Comparison of ENCODE assay signal across 14 cellular contexts in the genomic region with DNA sequence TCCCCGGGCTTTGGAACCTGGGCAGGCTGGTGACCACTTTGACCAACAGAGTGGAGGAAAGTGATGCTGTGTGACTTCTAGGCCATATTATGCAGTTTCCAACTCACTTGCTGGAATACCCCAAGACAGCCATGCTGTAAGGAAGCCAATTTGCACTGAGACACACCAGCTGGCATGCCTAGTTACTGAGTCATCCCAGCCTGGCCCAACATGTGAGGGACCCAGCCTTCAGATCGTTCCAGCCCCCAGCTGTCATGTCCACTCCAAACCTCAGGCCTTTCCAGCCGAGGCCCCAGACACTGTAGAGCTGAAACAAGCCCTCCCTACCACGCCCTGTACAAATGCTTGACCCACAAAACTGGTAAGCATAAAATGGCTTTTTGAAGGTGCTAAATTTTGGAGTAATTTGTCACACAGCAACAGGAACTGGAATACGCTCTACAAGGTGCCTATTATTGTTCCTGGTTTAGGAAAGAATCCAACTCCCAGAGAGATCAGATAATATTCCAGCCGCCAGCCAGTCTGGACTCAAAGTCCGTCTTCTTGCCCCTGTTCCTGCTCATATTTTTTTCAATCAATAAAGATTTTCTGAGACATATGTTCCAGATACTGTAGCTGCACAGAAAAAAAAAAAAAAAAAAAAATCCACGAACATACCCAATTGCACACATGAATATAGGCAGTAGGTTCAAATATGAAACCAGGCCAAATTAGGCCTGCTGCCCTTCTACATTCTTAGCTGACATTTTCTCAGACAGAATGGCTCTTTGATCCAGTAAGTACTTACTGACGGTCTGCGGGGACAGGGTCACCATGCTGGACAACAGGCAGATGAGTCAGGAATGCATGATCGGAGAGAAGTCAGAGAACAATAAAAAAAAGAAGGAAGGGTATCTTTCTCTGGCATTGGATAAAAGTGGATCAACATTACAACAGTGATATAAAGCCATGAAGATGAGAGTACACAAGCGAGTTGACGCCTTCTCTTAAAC. TPM values are rescaled to one million over a fixed set of nuclear protein-coding genes. Genes with fewer than 3 reads are reported as not detected.
DNase-seq lines count a peak whose midpoint lies in the region; ATAC-seq, FAIRE-seq and TF ChIP-seq lines count a peak whose summit lies in the region.
"Had no signal": no experiment of that assay in that cellular context is flagged by ENCODE, and none has a peak within 500 bp of the region (broad histone marks: within the 10 kb centered on the region; RNA-seq: fewer than 3 reads in every experiment).

No MANE protein-coding gene starts in this region.

- DNase-seq in Daoy (ENCODE audit: low read depth) (peak; percentile 30), RCC 7860 (ENCODE audit: low spot score) (peak; percentile 51), fibroblast of lung (ENCODE audit: low read depth in 2 of 2) (peak; percentile 79 to 85), HAP-1 (ENCODE audit: low spot score in 2 of 2) (no peak)
- DNase-seq: activated CD4-positive, alpha-beta T cell treated with anti-CD3 and anti-CD28 coated beads for 36 hours; activated effector memory CD4-positive, alpha-beta T cell treated with Interleukin-2 at 50 U/mL for 16 hours; NCI-H526; transverse colon had no signal

- TF ChIP-seq CTCF in fibroblast of lung (conservative IDR thresholded peaks at IDR 0.05 in 1 of 2, IDR thresholded peaks at IDR 0.05 in 1 of 2; ENCODE audit: low read depth in 1 of 2, low read length in 2 of 2): no peak

- no peak overlapping the region for H3K4me2 ChIP-seq in fibroblast of lung (ENCODE audit: extremely low read depth, insufficient read depth, low read length)
- H3K4me2 ChIP-seq: hepatocyte had no signal

- no peaks in the 10 kb centered on the region for H3K4me1 ChIP-seq in fibroblast of lung (ENCODE audit: control insufficient read depth, extremely low read depth, insufficient read depth, low read length)
- H3K4me1 ChIP-seq in mesodermal cell (ENCODE audit: control insufficient read depth, insufficient read depth, low read length, poor library complexity, severe bottlenecking): peaks cover 19% of the 10 kb centered on the region
- H3K4me1 ChIP-seq in HAP-1: peaks cover 7% of the 10 kb centered on the region
- H3K4me1 ChIP-seq: transverse colon had no signal

- no peaks in the 10 kb centered on the region for H3K9me3 ChIP-seq in fibroblast of lung (ENCODE audit: control insufficient read depth, insufficient read depth, low read depth, low read length)
- H3K9me3 ChIP-seq in mesodermal cell (ENCODE audit: control insufficient read depth, low read length): no peaks in the 10 kb centered on the region
- H3K9me3 ChIP-seq in HAP-1: no peaks in the 10 kb centered on the region
- H3K9me3 ChIP-seq: SJSA1, transverse colon had no signal

- no peaks in the 10 kb centered on the region for H3K79me2 ChIP-seq in fibroblast of lung (ENCODE audit: control insufficient read depth, insufficient read depth, low read length)
- H3K79me2 ChIP-seq: hepatocyte had no signal

- H3K27me3 ChIP-seq in fibroblast of lung (ENCODE audit: control insufficient read depth, insufficient read depth, low read length): no peaks in the 10 kb centered on the region
- no peaks in the 10 kb centered on the region for H3K27me3 ChIP-seq in HAP-1 (ENCODE audit: low read depth)
- H3K27me3 ChIP-seq: hepatocyte, SJSA1, transverse colon had no signal

- ATAC-seq in GM21825 (IDR thresholded peaks at IDR 0.05; ENCODE audit: unreplicated experiment) (no peak), GM18517 (IDR thresholded peaks at IDR 0.05; ENCODE audit: unreplicated experiment) (no peak), HG03280 (IDR thresholded peaks at IDR 0.05; ENCODE audit: unreplicated experiment) (no peak)
- ATAC-seq: activated CD4-positive, alpha-beta T cell treated with anti-CD3 and anti-CD28 coated beads for 36 hours had no signal

- H3K27ac ChIP-seq in fibroblast of lung (ENCODE audit: insufficient read depth, low read length) (no peak overlapping the region), mesodermal cell (ENCODE audit: low read depth, low read length, severe bottlenecking) (peak overlapping the region; percentile 16)
- H3K27ac ChIP-seq: hepatocyte, SJSA1, transverse colon had no signal

- FAIRE-seq in RCC 7860 (lab: Jason Lieb, UNC): no peak

- H2AFZ ChIP-seq in fibroblast of lung (ENCODE audit: low read length): no peak overlapping the region
- H2AFZ ChIP-seq: hepatocyte had no signal

- H3K4me3 ChIP-seq in fibroblast of lung (replicated peaks in 1 of 4; ENCODE audit: control extremely low read depth in 1 of 4, insufficient read depth in 1 of 4, low read depth in 3 of 4, low read length in 4 of 4): no peak overlapping the region
- no peak overlapping the region for H3K4me3 ChIP-seq in mesodermal cell (ENCODE audit: extremely low read depth, insufficient read depth, low read length, poor library complexity, severe bottlenecking)
- H3K4me3 ChIP-seq in HAP-1: no peak overlapping the region
- H3K4me3 ChIP-seq: hepatocyte, SJSA1, transverse colon had no signal

- no peak overlapping the region for H3K9ac ChIP-seq in fibroblast of lung (ENCODE audit: insufficient read depth, low read length)

- H3K36me3 ChIP-seq in fibroblast of lung (ENCODE audit: control insufficient read depth, insufficient read depth, low read length) (no peaks in the 10 kb centered on the region), mesodermal cell (ENCODE audit: control insufficient read depth, insufficient read depth, low read length) (no peaks in the 10 kb centered on the region), HAP-1 (replicated peaks) (no peaks in the 10 kb centered on the region)
- H3K36me3 ChIP-seq: SJSA1, transverse colon had no signal

- no peaks in the 10 kb centered on the region for H4K20me1 ChIP-seq in fibroblast of lung (ENCODE audit: control insufficient read depth, extremely low read depth, insufficient read depth, low read length)

- in situ Hi-C loops in HAP-1 (cut with MboI; ENCODE audit: low sequenced_read_pairs): no loop called here

- 82 to 96% methylated on average over 2 to 4 of the region's 13 CpGs for WGBS in mesodermal cell (ENCODE audit: insufficient coverage in 2 of 2), 2 experiments

RNA-seq across cellular contexts. Expression of gene SH3KBP1, which starts 35.1 kb away (rescaled TPM):
- 13.0 and 15.4 TPM in 2 replicates for total RNA-seq in Daoy (2014; rRNA removed; shearing (Covaris generic))
- 13.9 and 14.4 TPM in 2 replicates for total RNA-seq in fibroblast of lung
- 36.2 and 38.9 TPM in 2 replicates for polyA plus RNA-seq in fibroblast of lung
- 28.3 and 34.0 TPM in 2 replicates for polyA plus RNA-seq in fibroblast of lung (2012)
- 10.9 and 17.4 TPM in 2 replicates for polyA minus RNA-seq in fibroblast of lung (ENCODE audit: low replicate concordance)
- 32.8 TPM for polyA plus RNA-seq in mesodermal cell (2013, experiment 1 of 2)
- 33.1 TPM for polyA plus RNA-seq in mesodermal cell (2013, experiment 2 of 2)

Comparison
In these comparisons a context has a peak if more than half of its experiments do, and no peak if none do; other contexts are left out.
1. DNase-seq: peak in Daoy (single experiment), RCC 7860 (single experiment) and fibroblast of lung (2 of 2); none in HAP-1 (0 of 2).